ENCODE assay signal across 8 cellular contexts in genomic region chr5:69188811-69189161, GRCh38. TPM values are rescaled to one million over a fixed set of nuclear protein-coding genes. Genes with fewer than 3 reads are reported as not detected.
A peak's percentile ranks its signal among the peaks of the same experiment; 100 is the strongest.
DNase-seq lines count a peak whose midpoint lies in the region; ATAC-seq and TF ChIP-seq lines count a peak whose summit lies in the region.

No MANE protein-coding gene starts in this region.

- peak overlapping the region; percentile 83 for H3K27ac Mint-ChIP-seq in CD4-positive, alpha-beta T cell

- no peaks in the 10 kb centered on the region for H3K27me3 ChIP-seq in CD4-positive, alpha-beta T cell (ENCODE audit: control insufficient read depth, insufficient read depth, low read length)
- H3K27me3 ChIP-seq in Karpas-422 (ENCODE audit: low read length), result no peaks in the 10 kb centered on the region
- H3K27me3 ChIP-seq in effector memory CD4-positive, alpha-beta T cell (replicated peaks; ENCODE audit: control insufficient read depth, insufficient read depth, low read length, poor library complexity, severe bottlenecking), result no peaks in the 10 kb centered on the region
- H3K27me3 ChIP-seq in neuron (ENCODE audit: insufficient read depth, low read length), result no peaks in the 10 kb centered on the region

- no peak for TF ChIP-seq CTCF in CD4-positive, alpha-beta T cell (IDR thresholded peaks at IDR 0.05)
- no peak for TF ChIP-seq CTCF in GM10266 (IDR thresholded peaks at IDR 0.05; ENCODE audit: control insufficient read depth, insufficient read depth, low read depth, missing control alignments)

- no peak for DNase-seq in CD4-positive, alpha-beta T cell
- DNase-seq in Karpas-422 (no peak), NCI-H1105 (lab: John Stamatoyannopoulos, UW) (no peak), KG1 (lab: John Stamatoyannopoulos, UW) (no peak), GM10266 (ENCODE audit: extremely low spot score) (no peak)
- DNase-seq in effector memory CD4-positive, alpha-beta T cell, result no peak

- CTCF ChIA-PET in CD4-positive, alpha-beta T cell (lab: Charles Lee), result interaction anchor here (1.0 to 2.7 kb wide), 2 partner anchors 27 to 95 kb away, joined by 3 to 19 read pairs; partner anchors contain the start of gene SLC30A5

- peaks cover 13% of the 10 kb centered on the region for H3K36me3 ChIP-seq in Karpas-422 (ENCODE audit: insufficient read depth, low read length)
- H3K36me3 ChIP-seq in effector memory CD4-positive, alpha-beta T cell (ENCODE audit: control insufficient read depth, insufficient read depth, low read length), result no peaks in the 10 kb centered on the region
- H3K36me3 ChIP-seq in neuron (ENCODE audit: insufficient read depth, low read length), result peaks cover 18% of the 10 kb centered on the region

- peak; percentile 5 for ATAC-seq in CD4-positive, alpha-beta T cell (ENCODE audit: poor library complexity)
- ATAC-seq in GM18519 (IDR thresholded peaks at IDR 0.05; ENCODE audit: low FRiP score, unreplicated experiment), result no peak

- no peaks in the 10 kb centered on the region for H3K9me3 Mint-ChIP-seq in CD4-positive, alpha-beta T cell

- H3K4me2 ChIP-seq in Karpas-422 (ENCODE audit: low read depth, low read length, poor library complexity, severe bottlenecking), result peak overlapping the region; percentile 84

- intact Hi-C loops in CD4-positive, alpha-beta T cell (cut with DNase I, micrococcal nuclease), result loop anchor here (1.0 to 10.0 kb wide), 5 partner anchors 20 to 181 kb away; partner anchors contain the start of genes AK6 (in 1 of the 2), CCDC125 (in 1 of the 2), RAD17 (in 1 of the 2) and TAF9 (in 1 of the 2)

- peak overlapping the region; percentile 68 for H3K27ac ChIP-seq in CD4-positive, alpha-beta T cell (ENCODE audit: low read depth, low read length)
- H3K27ac ChIP-seq in Karpas-422 (ENCODE audit: low read length), result no peak overlapping the region
- H3K27ac ChIP-seq in effector memory CD4-positive, alpha-beta T cell (ENCODE audit: insufficient read depth, low read length, poor library complexity, severe bottlenecking), result peak overlapping the region; percentile 73

- peaks cover 10% of the 10 kb centered on the region for H3K36me3 Mint-ChIP-seq in CD4-positive, alpha-beta T cell (ENCODE audit: low read depth)

- peak overlapping the region; percentile 74 for H3K4me3 ChIP-seq in Karpas-422 (ENCODE audit: low read length)
- H3K4me3 ChIP-seq in effector memory CD4-positive, alpha-beta T cell (ENCODE audit: insufficient read depth, low read depth, low read length, poor library complexity, severe bottlenecking), result peak overlapping the region; percentile 98
- peak overlapping the region; percentile 87 for H3K4me3 ChIP-seq in neuron (ENCODE audit: low read length)

- H2AFZ ChIP-seq in Karpas-422 (ENCODE audit: low read length) (peak overlapping the region; percentile 66; the same call in 1 of the 2 replicates), neuron (ENCODE audit: low read depth, low read length) (peak overlapping the region; percentile 79)

- no peaks in the 10 kb centered on the region for H3K9me3 ChIP-seq in CD4-positive, alpha-beta T cell (ENCODE audit: control insufficient read depth, low read length)
- no peaks in the 10 kb centered on the region for H3K9me3 ChIP-seq in Karpas-422 (ENCODE audit: low read length)
- no peaks in the 10 kb centered on the region for H3K9me3 ChIP-seq in effector memory CD4-positive, alpha-beta T cell (ENCODE audit: control insufficient read depth, low read length)
- no peaks in the 10 kb centered on the region for H3K9me3 ChIP-seq in neuron (ENCODE audit: low read length)

- H3K4me1 ChIP-seq in Karpas-422 (ENCODE audit: low read length) (peaks cover 16% of the 10 kb centered on the region), neuron (ENCODE audit: insufficient read depth, low read length) (peaks cover 8% of the 10 kb centered on the region)
- peaks cover 6% of the 10 kb centered on the region for H3K4me1 ChIP-seq in effector memory CD4-positive, alpha-beta T cell (ENCODE audit: control insufficient read depth, insufficient read depth, low read length, poor library complexity, severe bottlenecking)

- H3K27me3 Mint-ChIP-seq in CD4-positive, alpha-beta T cell, result no peaks in the 10 kb centered on the region

- H4K20me1 ChIP-seq in Karpas-422 (ENCODE audit: insufficient read depth, low read depth, low read length), result no peaks in the 10 kb centered on the region

- H3K9ac ChIP-seq in Karpas-422 (ENCODE audit: low read length), result peak overlapping the region; percentile 80

- POLR2A ChIA-PET in CD4-positive, alpha-beta T cell (lab: Charles Lee), result interaction anchor here (1.3 to 2.1 kb wide), 2 partner anchors 46 to 95 kb away, joined by 8 to 15 read pairs; partner anchors contain the start of genes CDK7 and SLC30A5

- peaks cover 19% of the 10 kb centered on the region for H3K79me2 ChIP-seq in Karpas-422 (ENCODE audit: low read length)

- H3K4me1 Mint-ChIP-seq in CD4-positive, alpha-beta T cell (ENCODE audit: low read depth), result peaks cover 17% of the 10 kb centered on the region

- H3K4me3 Mint-ChIP-seq in CD4-positive, alpha-beta T cell, result peak overlapping the region; percentile 92

- no peaks in the 10 kb centered on the region for H3K9me2 ChIP-seq in Karpas-422 (replicated peaks; ENCODE audit: insufficient read depth, low read length)

RNA-seq across cellular contexts. Expression of gene CENPH, which starts 0.6 kb away (rescaled TPM):
- 1 to 10 TPM; 4.0 to 5.6 TPM for total RNA-seq in CD4-positive, alpha-beta T cell
- total RNA-seq in Karpas-422 (2014; rRNA removed; shearing (Covaris generic); ENCODE audit: low replicate concordance), result 34.1 and 37.0 TPM in 2 replicates

RNA-seq across cellular contexts. Expression of gene CCNB1, which starts 21.8 kb away (rescaled TPM):
- 1 to 10 TPM; 1.4 to 1.5 TPM for total RNA-seq in CD4-positive, alpha-beta T cell
- 58.5 and 96.4 TPM in 2 replicates for total RNA-seq in Karpas-422 (2014; rRNA removed; shearing (Covaris generic); ENCODE audit: low replicate concordance)

RNA-seq across cellular contexts. Expression of gene CDK7, which starts 45.9 kb away (rescaled TPM):
- 10 to 100 TPM; 30.1 to 33.0 TPM for total RNA-seq in CD4-positive, alpha-beta T cell
- total RNA-seq in Karpas-422 (2014; rRNA removed; shearing (Covaris generic); ENCODE audit: low replicate concordance), result 42.1 and 47.1 TPM in 2 replicates

Comparison
In these comparisons a context has a peak if more than half of its experiments do, and no peak if none do; other contexts are left out.
1. RNA of gene CCNB1, which starts 21.8 kb away (total RNA-seq): 58.5 to 96.4 TPM in Karpas-422; 1.4 to 1.5 TPM in CD4-positive, alpha-beta T cell; every median in the first group is over 10 times any median in the second.
2. Peak in every context shown above with its lines, with median percentiles within 50 percentile points of each other: H3K4me3 ChIP-seq.